ENCODE assay signal across 1 cellular context in the genomic region with DNA sequence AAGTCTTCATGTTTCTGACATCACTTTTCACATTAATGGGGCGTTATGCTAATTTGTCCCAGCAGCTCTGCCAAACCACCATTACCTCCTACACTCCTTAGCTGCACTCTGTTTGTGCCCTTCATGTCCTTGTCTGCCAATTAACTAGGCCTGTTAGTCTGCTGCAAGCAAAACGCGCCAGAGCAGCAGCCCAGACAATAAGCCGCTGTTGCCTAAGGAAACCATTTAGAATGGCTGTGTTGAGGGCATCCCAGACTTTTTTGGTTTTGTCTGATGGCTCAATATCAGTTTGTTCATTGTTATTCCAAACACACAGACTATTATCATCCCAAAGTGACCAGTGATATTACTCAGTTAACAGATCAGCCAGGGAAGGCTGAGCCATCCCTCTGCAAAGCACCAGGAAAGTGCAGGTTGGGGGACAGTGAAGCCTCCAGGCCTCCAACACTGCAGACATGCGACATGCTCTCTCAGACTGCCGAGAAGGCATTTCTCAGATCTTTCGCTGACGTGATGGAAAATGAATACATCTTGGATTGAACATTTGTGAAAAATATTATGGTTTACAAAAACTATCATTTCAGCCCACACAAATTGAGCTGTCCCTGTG.
TF ChIP-seq lines count a peak whose summit lies in the region.

No MANE protein-coding gene starts in this region.

TF ChIP-seq in GM23338, 12 proteins besides CTCF, POLR2A, EP300 and RAD21 (continued from another document):
- TF ChIP-seq EZH2 (IDR thresholded peaks at IDR 0.05; ENCODE audit: low read depth, unreplicated experiment) (no peak), STAT1 (IDR thresholded peaks at IDR 0.05; ENCODE audit: unreplicated experiment) (no peak), JUNB (IDR thresholded peaks at IDR 0.05; ENCODE audit: unreplicated experiment) (no peak), CREB1 (CRISPR knock-in tag; IDR thresholded peaks at IDR 0.05; ENCODE audit: low read depth) (no peak), ZNF462 (CRISPR knock-in tag; IDR thresholded peaks at IDR 0.05) (no peak)
- TF ChIP-seq, protein P1, sequence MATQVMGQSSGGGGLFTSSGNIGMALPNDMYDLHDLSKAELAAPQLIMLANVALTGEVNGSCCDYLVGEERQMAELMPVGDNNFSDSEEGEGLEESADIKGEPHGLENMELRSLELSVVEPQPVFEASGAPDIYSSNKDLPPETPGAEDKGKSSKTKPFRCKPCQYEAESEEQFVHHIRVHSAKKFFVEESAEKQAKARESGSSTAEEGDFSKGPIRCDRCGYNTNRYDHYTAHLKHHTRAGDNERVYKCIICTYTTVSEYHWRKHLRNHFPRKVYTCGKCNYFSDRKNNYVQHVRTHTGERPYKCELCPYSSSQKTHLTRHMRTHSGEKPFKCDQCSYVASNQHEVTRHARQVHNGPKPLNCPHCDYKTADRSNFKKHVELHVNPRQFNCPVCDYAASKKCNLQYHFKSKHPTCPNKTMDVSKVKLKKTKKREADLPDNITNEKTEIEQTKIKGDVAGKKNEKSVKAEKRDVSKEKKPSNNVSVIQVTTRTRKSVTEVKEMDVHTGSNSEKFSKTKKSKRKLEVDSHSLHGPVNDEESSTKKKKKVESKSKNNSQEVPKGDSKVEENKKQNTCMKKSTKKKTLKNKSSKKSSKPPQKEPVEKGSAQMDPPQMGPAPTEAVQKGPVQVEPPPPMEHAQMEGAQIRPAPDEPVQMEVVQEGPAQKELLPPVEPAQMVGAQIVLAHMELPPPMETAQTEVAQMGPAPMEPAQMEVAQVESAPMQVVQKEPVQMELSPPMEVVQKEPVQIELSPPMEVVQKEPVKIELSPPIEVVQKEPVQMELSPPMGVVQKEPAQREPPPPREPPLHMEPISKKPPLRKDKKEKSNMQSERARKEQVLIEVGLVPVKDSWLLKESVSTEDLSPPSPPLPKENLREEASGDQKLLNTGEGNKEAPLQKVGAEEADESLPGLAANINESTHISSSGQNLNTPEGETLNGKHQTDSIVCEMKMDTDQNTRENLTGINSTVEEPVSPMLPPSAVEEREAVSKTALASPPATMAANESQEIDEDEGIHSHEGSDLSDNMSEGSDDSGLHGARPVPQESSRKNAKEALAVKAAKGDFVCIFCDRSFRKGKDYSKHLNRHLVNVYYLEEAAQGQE (IDR thresholded peaks at IDR 0.05; ENCODE audit: unreplicated experiment), result no peak
- TF ChIP-seq, protein P2, sequence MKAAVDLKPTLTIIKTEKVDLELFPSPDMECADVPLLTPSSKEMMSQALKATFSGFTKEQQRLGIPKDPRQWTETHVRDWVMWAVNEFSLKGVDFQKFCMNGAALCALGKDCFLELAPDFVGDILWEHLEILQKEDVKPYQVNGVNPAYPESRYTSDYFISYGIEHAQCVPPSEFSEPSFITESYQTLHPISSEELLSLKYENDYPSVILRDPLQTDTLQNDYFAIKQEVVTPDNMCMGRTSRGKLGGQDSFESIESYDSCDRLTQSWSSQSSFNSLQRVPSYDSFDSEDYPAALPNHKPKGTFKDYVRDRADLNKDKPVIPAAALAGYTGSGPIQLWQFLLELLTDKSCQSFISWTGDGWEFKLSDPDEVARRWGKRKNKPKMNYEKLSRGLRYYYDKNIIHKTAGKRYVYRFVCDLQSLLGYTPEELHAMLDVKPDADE (IDR thresholded peaks at IDR 0.05), result no peak
